In genomic region chr1:145094655-145095211, GRCh38 we compare ENCODE assay signal across 9 cellular contexts. TPM values are rescaled to one million over a fixed set of nuclear protein-coding genes. Genes with fewer than 3 reads are reported as not detected.
DNase-seq lines count a peak whose midpoint lies in the region; ATAC-seq and TF ChIP-seq lines count a peak whose summit lies in the region.
"Not testable (repeated sequence)": the region's sequence is repeated elsewhere in the genome, so short reads cannot be mapped to it uniquely, and the experiment has no call there.
"Had no signal": no experiment of that assay in that cellular context is flagged by ENCODE, and none has a peak within 500 bp of the region (broad histone marks: within the 10 kb centered on the region; RNA-seq: fewer than 3 reads in every experiment).

No MANE protein-coding gene starts in this region.

- H3K9me3 ChIP-seq in mammary epithelial cell (replicated peaks; ENCODE audit: insufficient read depth, low read length); iPS-15b (ENCODE audit: control insufficient read depth, insufficient read depth, low read length); trophoblast cell (ENCODE audit: insufficient read depth, low read depth, low read length); vagina: not testable (repeated sequence)

- H3K79me1 ChIP-seq in trophoblast cell (ENCODE audit: low read length): not testable (repeated sequence)

- no CpG with 5 or more reads among the region's 46 CpGs for WGBS in mammary epithelial cell (ENCODE audit: low coverage, missing lambda C conversion rate)
- WGBS in trophoblast cell (ENCODE audit: extremely low coverage, insufficient coverage, insufficient read length): no CpG with 5 or more reads among the region's 46 CpGs

- not testable (repeated sequence) for H3K27me3 ChIP-seq in mammary epithelial cell (ENCODE audit: insufficient read depth, low read length); iPS-15b (ENCODE audit: control insufficient read depth, insufficient read depth, low read length); trophoblast cell (ENCODE audit: insufficient read depth, low read length); vagina

- DNase-seq in HFF-Myc (ENCODE audit: extremely low read depth, low read depth); mammary epithelial cell; trophoblast cell; vagina (ENCODE audit: extremely low spot score in 2 of 2): not testable (repeated sequence)
- DNase-seq in activated CD4-positive, alpha-beta T cell treated with anti-CD3 and anti-CD28 coated beads for 4 hours: peak; percentile 0 to 1

- not testable (repeated sequence) for H3K79me2 ChIP-seq in mammary epithelial cell (ENCODE audit: insufficient read depth, low read length); trophoblast cell (ENCODE audit: control insufficient read depth, insufficient read depth, low read length, poor library complexity)

- peak overlapping the region; percentile 23 for H3K4me2 ChIP-seq in mammary epithelial cell (ENCODE audit: insufficient read depth, low read depth, low read length)
- H3K4me2 ChIP-seq in trophoblast cell (ENCODE audit: low read length): not testable (repeated sequence)

- peak overlapping the region; percentile 59 for H2AFZ ChIP-seq in mammary epithelial cell (ENCODE audit: low read depth, low read length)
- H2AFZ ChIP-seq in trophoblast cell (ENCODE audit: insufficient read depth, low read length, poor library complexity): not testable (repeated sequence)

- CTCF ChIA-PET in mammary epithelial cell (lab: Charles Lee; ENCODE audit: low non-redundant PET): not testable (repeated sequence)

- H4K8ac ChIP-seq in trophoblast cell (ENCODE audit: low read depth, low read length): not testable (repeated sequence)

- peak overlapping the region; percentile 32 for H3K9ac ChIP-seq in mammary epithelial cell (ENCODE audit: insufficient read depth, low read length)
- not testable (repeated sequence) for H3K9ac ChIP-seq in iPS-15b (ENCODE audit: low read depth, low read length); trophoblast cell (ENCODE audit: low read length)

- H3K36me3 ChIP-seq in mammary epithelial cell (ENCODE audit: insufficient read depth, low read length); iPS-15b (ENCODE audit: control insufficient read depth, insufficient read depth, low read length); trophoblast cell (ENCODE audit: control insufficient read depth in 1 of 2, insufficient read depth in 2 of 2, low read length in 2 of 2); vagina: not testable (repeated sequence)

- H3K27ac ChIP-seq in mammary epithelial cell (ENCODE audit: insufficient read depth, low read depth, low read length); trophoblast cell (ENCODE audit: low read depth, low read length); vagina: not testable (repeated sequence)

- TSS peak; percentile 45 for BruUV-seq in mammary epithelial cell (replicated peaks; lab: Mats Ljungman, UMichigan)

- not testable (repeated sequence) for TF ChIP-seq POLR2A in vagina (IDR thresholded peaks at IDR 0.05)

- in situ Hi-C loops in mammary epithelial cell (cut with MboI; ENCODE audit: low sequenced_read_pairs in 2 of 2): not testable (repeated sequence)

- peak; percentile 1 for ATAC-seq in GM18868 (IDR thresholded peaks at IDR 0.05; ENCODE audit: unreplicated experiment)
- peak; percentile 3 for ATAC-seq in HG03460 (IDR thresholded peaks at IDR 0.05; ENCODE audit: unreplicated experiment)

- H3K14ac ChIP-seq in trophoblast cell (ENCODE audit: low read length): not testable (repeated sequence)

- not testable (repeated sequence) for H3K4ac ChIP-seq in trophoblast cell (ENCODE audit: low read depth, low read length)

- H3K4me1 ChIP-seq in mammary epithelial cell (ENCODE audit: insufficient read depth, low read length); iPS-15b (ENCODE audit: control insufficient read depth, insufficient read depth, low read length); trophoblast cell (ENCODE audit: control insufficient read depth in 1 of 2, insufficient read depth in 2 of 2, low read length in 2 of 2); vagina: not testable (repeated sequence)

- intact Hi-C loops in mammary epithelial cell (cut with micrococcal nuclease); vagina (cut with DNase I): not testable (repeated sequence)

- not testable (repeated sequence) for H4K91ac ChIP-seq in trophoblast cell (ENCODE audit: low read depth, low read length)

- not testable (repeated sequence) for H3K23ac ChIP-seq in trophoblast cell (ENCODE audit: low read length)

- dilution Hi-C loops in mammary epithelial cell (cut with HindIII; ENCODE audit: low sequenced_read_pairs): not testable (repeated sequence)

- not testable (repeated sequence) for H2AK5ac ChIP-seq in trophoblast cell (ENCODE audit: low read length)

- not testable (repeated sequence) for TF ChIP-seq CTCF in HFF-Myc (IDR thresholded peaks at IDR 0.05; ENCODE audit: low read depth, low read length, missing control alignments); mammary epithelial cell (conservative IDR thresholded peaks at IDR 0.05 in 1 of 2, IDR thresholded peaks at IDR 0.05 in 1 of 2; ENCODE audit: extremely low read depth in 1 of 2, insufficient read depth in 1 of 2, low read depth in 1 of 2, low read length in 2 of 2); vagina (IDR thresholded peaks at IDR 0.05)

- not testable (repeated sequence) for H2BK12ac ChIP-seq in trophoblast cell (ENCODE audit: low read length)

- H2BK5ac ChIP-seq in trophoblast cell (ENCODE audit: low read depth, low read length, poor library complexity): not testable (repeated sequence)

- peak overlapping the region; percentile 36 for H3K4me3 ChIP-seq in HFF-Myc (replicated peaks; ENCODE audit: low read depth, low read length)
- H3K4me3 ChIP-seq in mammary epithelial cell (replicated peaks in 1 of 3; ENCODE audit: insufficient read depth in 1 of 3, low read depth in 2 of 3, low read length in 3 of 3): peak overlapping the region in 2 of 3 experiments; percentile 39 to 53
- H3K4me3 ChIP-seq in iPS-15b (ENCODE audit: low read depth, low read length): peak overlapping the region; percentile 39
- peak overlapping the region; percentile 69 for H3K4me3 ChIP-seq in trophoblast cell (ENCODE audit: low read depth, low read length)
- H3K4me3 ChIP-seq in vagina: peak overlapping the region; percentile 37 to 44

- not testable (repeated sequence) for H4K20me1 ChIP-seq in mammary epithelial cell (ENCODE audit: insufficient read depth, low read length)

- not testable (repeated sequence) for H3K18ac ChIP-seq in trophoblast cell (ENCODE audit: low read length)

- not testable (repeated sequence) for H2BK120ac ChIP-seq in trophoblast cell (ENCODE audit: insufficient read depth, low read length, poor library complexity)

- H4K12ac ChIP-seq in trophoblast cell (ENCODE audit: low read depth, low read length): not testable (repeated sequence)

RNA-seq across cellular contexts. Expression of gene SRGAP2B, which starts 0.4 kb away (rescaled TPM):
- total RNA-seq in mammary epithelial cell: 10 to 100 TPM; 22.7 to 44.9 TPM
- polyA plus RNA-seq in mammary epithelial cell: 9.7 TPM
- polyA minus RNA-seq in mammary epithelial cell: 20.0 TPM
- 19.8 and 22.6 TPM in 2 replicates for polyA plus RNA-seq in trophoblast cell (2013)
- total RNA-seq in vagina: 31.4 TPM

RNA-seq across cellular contexts. Expression of gene FAM72D, which starts 1.0 kb away (rescaled TPM):
- 1 to 10 TPM in 1 of 2 donors, under 1 TPM in 1; 0.33 to 4.0 TPM for total RNA-seq in mammary epithelial cell
- 2.5 TPM for polyA plus RNA-seq in mammary epithelial cell
- 0.98 TPM for polyA minus RNA-seq in mammary epithelial cell
- polyA plus RNA-seq in trophoblast cell (2013): 3.1 and 3.3 TPM in 2 replicates
- 2.0 TPM for total RNA-seq in vagina
- polyA plus RNA-seq: naive thymus-derived CD4-positive, alpha-beta T cell had no signal
